In the genomic region with DNA sequence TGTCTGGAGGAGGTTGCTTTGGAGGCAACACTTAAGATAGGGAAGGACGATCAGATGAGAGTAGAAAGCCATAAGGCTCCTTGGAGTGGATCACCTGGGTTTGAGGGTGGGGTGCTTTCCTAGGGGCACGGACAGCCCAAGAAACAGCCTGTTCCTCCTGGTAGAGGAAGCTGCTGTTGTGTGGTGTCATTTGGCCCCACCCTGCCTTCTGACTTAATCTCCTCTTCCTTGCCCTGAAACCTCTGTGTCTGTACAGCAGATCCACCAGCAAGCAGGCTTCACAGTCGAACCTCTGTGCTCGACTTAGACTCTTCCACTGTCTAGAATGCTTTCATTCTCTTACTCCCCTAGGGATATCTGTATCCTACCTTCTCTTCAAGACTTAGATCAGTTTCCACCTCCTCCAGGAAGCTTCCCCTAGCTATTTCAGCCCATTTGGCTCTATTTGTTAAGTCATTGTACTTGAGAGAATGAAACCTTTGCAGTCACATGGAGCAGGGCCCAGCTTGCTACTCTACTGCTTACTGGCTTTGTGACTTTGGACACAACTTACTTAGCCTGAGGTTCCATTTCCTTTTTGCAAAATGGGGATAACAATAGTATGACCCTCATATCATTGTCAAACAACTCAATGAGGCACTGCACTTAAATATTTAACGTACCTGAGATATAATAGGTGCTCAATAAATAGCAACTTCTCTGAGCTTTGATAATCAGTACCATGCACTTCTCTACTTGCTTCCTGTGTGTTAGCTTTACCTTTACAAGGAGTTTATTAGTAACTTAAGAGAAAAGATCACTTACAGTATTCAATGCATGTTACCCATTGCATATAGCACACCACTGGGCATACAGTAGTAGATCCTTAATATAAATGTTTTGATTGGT, we compare ENCODE assay signal across 8 cellular contexts. TPM values are rescaled to one million over a fixed set of nuclear protein-coding genes. Genes with fewer than 3 reads are reported as not detected.
A peak's percentile ranks its signal among the peaks of the same experiment; 100 is the strongest.
DNase-seq lines count a peak whose midpoint lies in the region; ATAC-seq, FAIRE-seq and TF ChIP-seq lines count a peak whose summit lies in the region.

No MANE protein-coding gene starts in this region.

- H3K36me3 ChIP-seq in H1 (ENCODE audit: control insufficient read depth in 2 of 4, insufficient read depth in 4 of 4, low read length in 3 of 4) = no peaks in the 10 kb centered on the region

- no peaks in the 10 kb centered on the region for H3K79me1 ChIP-seq in H1 (ENCODE audit: low read depth, low read length)

- H3K27me3 ChIP-seq in H1 (replicated peaks in 1 of 4; ENCODE audit: control insufficient read depth in 3 of 4, extremely low read depth in 1 of 4, insufficient read depth in 3 of 4, low read length in 3 of 4) = peaks cover 16 to 56% (median 41%) of the 10 kb centered on the region in 4 experiments

- no peak overlapping the region for H3K4ac ChIP-seq in H1 (replicated peaks; ENCODE audit: insufficient read length, low read depth, low read length)

- TF ChIP-seq RAD21 in H1 (IDR thresholded peaks at IDR 0.05 in 1 of 2, conservative IDR thresholded peaks at IDR 0.05 in 1 of 2; ENCODE audit: low read depth in 2 of 2, low read length in 2 of 2) = no peak

- DNase-seq in UCSD-AML1 (lab: John Stamatoyannopoulos, UW; ENCODE audit: unreplicated experiment) (peak; percentile 36), H1 (ENCODE audit: low read depth in 1 of 2, low spot score in 2 of 2) (peak in 1 of 2 experiments; percentile 40), COLO829 (ENCODE audit: low spot score) (no peak), H54 (ENCODE audit: insufficient read length, low spot score) (no peak), GOT3 (lab: John Stamatoyannopoulos, UW) (no peak)
- DNase-seq in stimulated activated CD4-positive, alpha-beta T cell treated with anti-CD3 and anti-CD28 coated beads, Interleukin-4, amount 100 ng/mL, for 24 hours = peak; percentile 36

- no peak overlapping the region for H3K18ac ChIP-seq in H1 (ENCODE audit: extremely low read depth, low read length)

- H2BK12ac ChIP-seq in H1 (ENCODE audit: low read depth, low read length) = peak overlapping the region; percentile 61; the same call in 1 of the 2 replicates

- no peak for FAIRE-seq in H1 (lab: Jason Lieb, UNC)
- no peak for FAIRE-seq in H54 (lab: Jason Lieb, UNC)

- no peaks in the 10 kb centered on the region for H3K9me3 ChIP-seq in H1 (ENCODE audit: insufficient read depth in 2 of 2, low read depth in 1 of 2, low read length in 1 of 2)

- H2BK15ac ChIP-seq in H1 (ENCODE audit: low read length) = peak overlapping the region; percentile 40; the same call in 1 of the 2 replicates

- H3K4me3 ChIP-seq in H1 (ENCODE audit: extremely low read depth in 1 of 4, insufficient read depth in 2 of 4, low read depth in 3 of 4, low read length in 4 of 4) = no peak overlapping the region

- H4K8ac ChIP-seq in H1 (ENCODE audit: extremely low read depth, insufficient read depth, low read length) = no peak overlapping the region

- TF ChIP-seq CTCF in H1 (IDR thresholded peaks at IDR 0.05; ENCODE audit: control extremely low read depth in 1 of 3, insufficient read depth in 1 of 3, low read depth in 1 of 3, low read length in 3 of 3) = no peak

- no peak overlapping the region for H2BK5ac ChIP-seq in H1 (ENCODE audit: low read depth, low read length)

- H3K23ac ChIP-seq in H1 (ENCODE audit: insufficient read length) = no peak overlapping the region

- 71% methylated on average over 5 of the region's 5 CpGs; no CpG with 5 or more reads in 1 of the 2 experiments for WGBS in H1 (ENCODE audit: extremely low coverage in 1 of 2, insufficient coverage in 1 of 2, insufficient read length in 1 of 2, insufficient replicate concordance in 2 of 2, low coverage in 1 of 2, low lambda C conversion rate in 2 of 2, missing lambda C conversion rate in 1 of 2), 2 experiments

- no peak overlapping the region for H4K91ac ChIP-seq in H1 (replicated peaks; ENCODE audit: insufficient read length, low read length)

- no peaks in the 10 kb centered on the region for H4K20me1 ChIP-seq in H1 (replicated peaks in 1 of 2; ENCODE audit: control insufficient read depth in 1 of 2, insufficient read depth in 2 of 2, low read length in 2 of 2)

- peak overlapping the region in 1 of 2 experiments; percentile 100; a peak in 1 of 4 replicates for H3K4me2 ChIP-seq in H1 (ENCODE audit: insufficient read depth in 1 of 2, low read depth in 2 of 2, low read length in 2 of 2)

- POLR2A ChIA-PET in H1 (lab: Charles Lee; ENCODE audit: partially characterized antibody) = interaction anchor here (0.8 to 8.5 kb wide), 3 partner anchors 11 to 71 kb away, joined by 4 to 121 read pairs (median 4); no protein-coding TSS in a partner anchor

- peaks cover 2 to 12% (median 9%) of the 10 kb centered on the region in 4 experiments; a peak in 6 of 7 replicates for H3K4me1 ChIP-seq in H1 (replicated peaks in 1 of 4; ENCODE audit: control insufficient read depth in 3 of 4, insufficient read depth in 4 of 4, low read length in 3 of 4)

- no peak overlapping the region for H4K5ac ChIP-seq in H1 (ENCODE audit: insufficient read length, low read depth, low read length)

- CTCF ChIA-PET in H1 (lab: Charles Lee; ENCODE audit: partially characterized antibody) = interaction anchor here (0.6 to 14.0 kb wide), 9 partner anchors 11 to 428 kb away, joined by 3 to 333 read pairs (median 4); no protein-coding TSS in a partner anchor

- H3K9ac ChIP-seq in H1 (replicated peaks in 1 of 4; ENCODE audit: extremely low read depth in 1 of 4, low read depth in 3 of 4, low read length in 3 of 4) = no peak overlapping the region

- no peak overlapping the region for H2AK5ac ChIP-seq in H1 (ENCODE audit: low read depth, low read length)

- peak; percentile 9 for ATAC-seq in HG03432 (IDR thresholded peaks at IDR 0.05; ENCODE audit: unreplicated experiment)
- ATAC-seq in HG03097 (IDR thresholded peaks at IDR 0.05; ENCODE audit: low FRiP score, unreplicated experiment) = no peak

- TF ChIP-seq POLR2A in H1 (IDR thresholded peaks at IDR 0.05; ENCODE audit: control extremely low read depth in 1 of 2, low read depth in 2 of 2, low read length in 2 of 2) (no peak), H54 (IDR thresholded peaks at IDR 0.05; ENCODE audit: low read depth, low read length) (no peak)

- no peak overlapping the region for H3K14ac ChIP-seq in H1 (ENCODE audit: insufficient read length)

- TF ChIP-seq EP300 in H1 (IDR thresholded peaks at IDR 0.05; ENCODE audit: borderline replicate concordance in 1 of 2, low read depth in 2 of 2, low read length in 2 of 2) = no peak

- H2BK20ac ChIP-seq in H1 (ENCODE audit: low read length) = no peak overlapping the region

- no peak overlapping the region for H2AFZ ChIP-seq in H1 (ENCODE audit: low read length)

- H2BK120ac ChIP-seq in H1 (replicated peaks; ENCODE audit: low read depth, low read length) = no peak overlapping the region

- H3K79me2 ChIP-seq in H1 (ENCODE audit: control insufficient read depth in 1 of 2, insufficient read depth in 2 of 2, low read length in 2 of 2) = no peaks in the 10 kb centered on the region

- peaks cover 26% of the 10 kb centered on the region for H3K23me2 ChIP-seq in H1 (ENCODE audit: low read depth, low read length)

- no peak overlapping the region for H3K56ac ChIP-seq in H1 (replicated peaks; ENCODE audit: insufficient read length, low read depth, low read length)

- H3K27ac ChIP-seq in H1 (ENCODE audit: low read depth, low read length) = no peak overlapping the region

TF ChIP-seq in H1, 55 proteins besides CTCF, POLR2A, EP300 and RAD21 (continues in another document):
- TF ChIP-seq EZH2 (IDR thresholded peaks at IDR 0.05; ENCODE audit: low read depth, low read length, severe bottlenecking) = peak; percentile 39

RNA-seq across cellular contexts. Expression of a gene that starts 5.0 kb away (rescaled TPM):
- 8.8 and 10.3 TPM in 2 replicates for total RNA-seq in H1 (2021; fragmentation: NEBNext Ultra II Directional; extraction: Animal tissue kit (Norgen Biotek cat#: 25700))
- polyA plus RNA-seq in H1 (2011; rRNA removed) = 3.9 and 5.7 TPM in 2 replicates
- 4.8 TPM for polyA plus RNA-seq in H1 (2011; cell fraction: cytosol; rRNA removed)
- polyA plus RNA-seq in H1 (2011; cell fraction: nucleus; rRNA removed) = 9.1 TPM
- polyA plus RNA-seq in H1 (2012, experiment 1 of 2) = 6.4 to 13.7 TPM (median 11.0 TPM) in 4 replicates
- polyA plus RNA-seq in H1 (2012, experiment 2 of 2) = 1.5 TPM
- 9.0 TPM for polyA plus RNA-seq in H1 (2013, experiment 1 of 2)
- polyA plus RNA-seq in H1 (2013, experiment 2 of 2) = 8.6 TPM
- 8.1 and 8.2 TPM in 2 replicates for polyA minus RNA-seq in H1 (2011; rRNA and poly(A)+ RNA removed)
- polyA minus RNA-seq in H1 (2011; cell fraction: cytosol; rRNA and poly(A)+ RNA removed) = 8.2 TPM
- 14.6 TPM for polyA minus RNA-seq in H1 (2011; cell fraction: nucleus; rRNA and poly(A)+ RNA removed)

Comparison
In these comparisons a context has a peak if more than half of its experiments do, and no peak if none do; other contexts are left out.
1. DNase-seq: peak in UCSD-AML1 (single experiment) and stimulated activated CD4-positive, alpha-beta T cell treated with anti-CD3 and anti-CD28 coated beads, Interleukin-4, amount 100 ng/mL, for 24 hours (single experiment); none in COLO829 (single experiment), H54 (single experiment) and GOT3 (single experiment).